ENCODE assay signal across 13 cellular contexts in the genomic region with DNA sequence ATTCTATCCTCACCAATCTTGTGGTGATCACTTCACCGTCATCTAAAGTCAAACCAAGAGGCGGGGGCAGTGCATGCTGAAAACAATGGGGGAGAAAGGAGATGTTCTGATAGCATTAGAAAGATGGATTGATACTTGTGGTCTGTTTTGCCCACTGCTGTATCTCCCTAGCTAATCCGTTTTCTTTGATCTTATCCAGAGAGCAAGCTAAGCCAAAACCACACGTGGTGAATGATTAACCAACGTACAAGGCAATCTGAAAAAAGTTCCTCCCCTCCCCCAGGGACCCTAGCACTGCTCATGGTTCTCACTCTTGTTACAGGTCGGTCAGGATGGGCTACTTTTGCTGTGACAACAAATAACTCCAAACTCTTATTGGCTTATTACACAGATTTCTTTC. TPM values are rescaled to one million over a fixed set of nuclear protein-coding genes. Genes with fewer than 3 reads are reported as not detected.
DNase-seq lines count a peak whose midpoint lies in the region; ATAC-seq and TF ChIP-seq lines count a peak whose summit lies in the region.
"Had no signal": no experiment of that assay in that cellular context is flagged by ENCODE, and none has a peak within 500 bp of the region (broad histone marks: within the 10 kb centered on the region; RNA-seq: fewer than 3 reads in every experiment).

No MANE protein-coding gene starts in this region.

- peak; percentile 72 for DNase-seq in COLO668 (lab: John Stamatoyannopoulos, UW; ENCODE audit: unreplicated experiment)
- DNase-seq in GM12865 (ENCODE audit: low read depth), result peak; percentile 5
- DNase-seq in WERI-Rb-1, result peak; percentile 38
- DNase-seq in naive thymus-derived CD4-positive, alpha-beta T cell, result no peak
- no peak for DNase-seq in A172 (ENCODE audit: low spot score)
- no peak for DNase-seq in Peyer's patch
- no peak for DNase-seq in activated T-helper 1 cell treated with anti-CD3 and anti-CD28 coated beads, Interleukin-12 subunit alpha, Interleukin-12 subunit beta, Interleukin-2, Interleukin-4 antibody, amounts not matched to agents 30 ng/mL and 10 ng/mL and 1 ng/mL, durations not matched to agents 14 hours and 24 hours and 36 hours (ENCODE audit: low spot score)
- DNase-seq: activated naive CD4-positive, alpha-beta T cell treated with anti-CD3 and anti-CD28 coated beads, Interleukin-2, amount 10 ng/mL, durations not matched to agents 7 days and 5 days; NCI-H1092; posterior cingulate gyrus; SHP77; testis had no signal

- H3K4me3 Mint-ChIP-seq in naive thymus-derived CD4-positive, alpha-beta T cell, result no peak overlapping the region
- H3K4me3 Mint-ChIP-seq in activated T-helper 1 cell treated with anti-CD3 and anti-CD28 coated beads, Interleukin-12 subunit alpha, Interleukin-12 subunit beta, Interleukin-2, Interleukin-4 antibody, amounts not matched to agents 30 ng/mL and 10 ng/mL and 1 ng/mL, durations not matched to agents 14 hours and 24 hours and 36 hours, result no peak overlapping the region
- H3K4me3 Mint-ChIP-seq: activated naive CD4-positive, alpha-beta T cell treated with anti-CD3 and anti-CD28 coated beads, Interleukin-2, amount 10 ng/mL, durations not matched to agents 7 days and 5 days had no signal

- no peaks in the 10 kb centered on the region for H3K27me3 ChIP-seq in WERI-Rb-1 (ENCODE audit: insufficient read depth, low read depth, severe bottlenecking)
- H3K27me3 ChIP-seq in naive thymus-derived CD4-positive, alpha-beta T cell (ENCODE audit: control insufficient read depth in 2 of 2, insufficient read depth in 2 of 2, low read length in 2 of 2), result no peaks in the 10 kb centered on the region
- H3K27me3 ChIP-seq in Peyer's patch, result no peaks in the 10 kb centered on the region
- H3K27me3 ChIP-seq: testis had no signal

- H3K36me3 Mint-ChIP-seq in naive thymus-derived CD4-positive, alpha-beta T cell, result no peaks in the 10 kb centered on the region
- H3K36me3 Mint-ChIP-seq in activated T-helper 1 cell treated with anti-CD3 and anti-CD28 coated beads, Interleukin-12 subunit alpha, Interleukin-12 subunit beta, Interleukin-2, Interleukin-4 antibody, amounts not matched to agents 30 ng/mL and 10 ng/mL and 1 ng/mL, durations not matched to agents 14 hours and 24 hours and 36 hours (ENCODE audit: low read depth), result no peaks in the 10 kb centered on the region
- H3K36me3 Mint-ChIP-seq: activated naive CD4-positive, alpha-beta T cell treated with anti-CD3 and anti-CD28 coated beads, Interleukin-2, amount 10 ng/mL, durations not matched to agents 7 days and 5 days had no signal

- H3K27ac ChIP-seq in WERI-Rb-1 (peak overlapping the region; percentile 9; the same call in 1 of the 2 replicates), Peyer's patch (no peak overlapping the region)
- no peak overlapping the region for H3K27ac ChIP-seq in naive thymus-derived CD4-positive, alpha-beta T cell (ENCODE audit: low read depth, low read length)
- H3K27ac ChIP-seq: testis had no signal

- no peak overlapping the region for H3K27ac Mint-ChIP-seq in naive thymus-derived CD4-positive, alpha-beta T cell
- H3K27ac Mint-ChIP-seq in activated T-helper 1 cell treated with anti-CD3 and anti-CD28 coated beads, Interleukin-12 subunit alpha, Interleukin-12 subunit beta, Interleukin-2, Interleukin-4 antibody, amounts not matched to agents 30 ng/mL and 10 ng/mL and 1 ng/mL, durations not matched to agents 14 hours and 24 hours and 36 hours, result no peak overlapping the region
- H3K27ac Mint-ChIP-seq: activated naive CD4-positive, alpha-beta T cell treated with anti-CD3 and anti-CD28 coated beads, Interleukin-2, amount 10 ng/mL, durations not matched to agents 7 days and 5 days had no signal

- CTCF ChIA-PET in naive thymus-derived CD4-positive, alpha-beta T cell (lab: Charles Lee), result no interaction called here

- intact Hi-C loops in naive thymus-derived CD4-positive, alpha-beta T cell (cut with micrococcal nuclease), result no loop called here
- intact Hi-C loops in activated T-helper 1 cell treated with anti-CD3 and anti-CD28 coated beads, Interleukin-12 subunit alpha, Interleukin-12 subunit beta, Interleukin-2, Interleukin-4 antibody, amounts not matched to agents 30 ng/mL and 10 ng/mL and 1 ng/mL, durations not matched to agents 14 hours and 24 hours and 36 hours (cut with micrococcal nuclease), result loop anchor here (10.0 kb wide), 1 partner anchor 302 kb away; no protein-coding TSS in a partner anchor

- TF ChIP-seq CTCF in GM12865 (IDR thresholded peaks at IDR 0.05; ENCODE audit: insufficient read depth, low read depth, low read length, missing control alignments), result no peak
- no peak for TF ChIP-seq CTCF in WERI-Rb-1 (IDR thresholded peaks at IDR 0.05; ENCODE audit: low read depth, low read length)
- TF ChIP-seq CTCF in Peyer's patch (IDR thresholded peaks at IDR 0.05), result no peak

- no peak overlapping the region for H3K4me3 ChIP-seq in GM12865 (ENCODE audit: low read depth, low read length)
- H3K4me3 ChIP-seq in WERI-Rb-1 (ENCODE audit: low read depth, low read length), result no peak overlapping the region
- no peak overlapping the region for H3K4me3 ChIP-seq in naive thymus-derived CD4-positive, alpha-beta T cell (ENCODE audit: low read length)
- H3K4me3 ChIP-seq in Peyer's patch, result no peak overlapping the region
- H3K4me3 ChIP-seq: testis had no signal

- no peak for TF ChIP-seq POLR2A in Peyer's patch (IDR thresholded peaks at IDR 0.05)

- peaks cover 0 to 3% (median 1%) of the 10 kb centered on the region in 11 donors for H3K9me3 Mint-ChIP-seq in naive thymus-derived CD4-positive, alpha-beta T cell
- H3K9me3 Mint-ChIP-seq in activated T-helper 1 cell treated with anti-CD3 and anti-CD28 coated beads, Interleukin-12 subunit alpha, Interleukin-12 subunit beta, Interleukin-2, Interleukin-4 antibody, amounts not matched to agents 30 ng/mL and 10 ng/mL and 1 ng/mL, durations not matched to agents 14 hours and 24 hours and 36 hours, result peaks cover 2% of the 10 kb centered on the region
- H3K9me3 Mint-ChIP-seq: activated naive CD4-positive, alpha-beta T cell treated with anti-CD3 and anti-CD28 coated beads, Interleukin-2, amount 10 ng/mL, durations not matched to agents 7 days and 5 days had no signal

- POLR2A ChIA-PET in naive thymus-derived CD4-positive, alpha-beta T cell (lab: Charles Lee), result no interaction called here

- H3K27me3 Mint-ChIP-seq in naive thymus-derived CD4-positive, alpha-beta T cell, result peaks cover under 1 to 22% (median 15%) of the 10 kb centered on the region in 5 donors
- H3K27me3 Mint-ChIP-seq in activated T-helper 1 cell treated with anti-CD3 and anti-CD28 coated beads, Interleukin-12 subunit alpha, Interleukin-12 subunit beta, Interleukin-2, Interleukin-4 antibody, amounts not matched to agents 30 ng/mL and 10 ng/mL and 1 ng/mL, durations not matched to agents 14 hours and 24 hours and 36 hours (ENCODE audit: insufficient read depth), result peaks cover 7% of the 10 kb centered on the region

- H3K9me3 ChIP-seq in WERI-Rb-1 (ENCODE audit: severe bottlenecking) (no peaks in the 10 kb centered on the region), Peyer's patch (no peaks in the 10 kb centered on the region)
- no peaks in the 10 kb centered on the region for H3K9me3 ChIP-seq in naive thymus-derived CD4-positive, alpha-beta T cell (ENCODE audit: control insufficient read depth in 2 of 3, low read length in 3 of 3)
- H3K9me3 ChIP-seq: testis had no signal

- peaks cover 0 to 13% (median 0%) of the 10 kb centered on the region in 7 donors for H3K4me1 Mint-ChIP-seq in naive thymus-derived CD4-positive, alpha-beta T cell
- peaks cover 12% of the 10 kb centered on the region for H3K4me1 Mint-ChIP-seq in activated T-helper 1 cell treated with anti-CD3 and anti-CD28 coated beads, Interleukin-12 subunit alpha, Interleukin-12 subunit beta, Interleukin-2, Interleukin-4 antibody, amounts not matched to agents 30 ng/mL and 10 ng/mL and 1 ng/mL, durations not matched to agents 14 hours and 24 hours and 36 hours (ENCODE audit: low read depth)

- no peaks in the 10 kb centered on the region for H3K4me1 ChIP-seq in naive thymus-derived CD4-positive, alpha-beta T cell (ENCODE audit: control insufficient read depth in 2 of 2, insufficient read depth in 2 of 2, low read length in 2 of 2)
- H3K4me1 ChIP-seq in Peyer's patch, result no peaks in the 10 kb centered on the region
- H3K4me1 ChIP-seq: testis had no signal

- H3K36me3 ChIP-seq in WERI-Rb-1, result no peaks in the 10 kb centered on the region
- no peaks in the 10 kb centered on the region for H3K36me3 ChIP-seq in naive thymus-derived CD4-positive, alpha-beta T cell (ENCODE audit: control insufficient read depth in 2 of 3, insufficient read depth in 3 of 3, low read length in 3 of 3)
- no peaks in the 10 kb centered on the region for H3K36me3 ChIP-seq in Peyer's patch

- peak; percentile 40 for ATAC-seq in naive thymus-derived CD4-positive, alpha-beta T cell

RNA-seq across cellular contexts. Expression of a gene that starts 11.8 kb away (rescaled TPM):
- not detected for total RNA-seq in naive thymus-derived CD4-positive, alpha-beta T cell
- not detected for polyA plus RNA-seq in naive thymus-derived CD4-positive, alpha-beta T cell
- not detected in 2 replicates for total RNA-seq in A172 (2014; rRNA removed; shearing (Covaris generic))
- total RNA-seq in Peyer's patch, result not detected
- not detected in 2 replicates for total RNA-seq in activated T-helper 1 cell treated with anti-CD3 and anti-CD28 coated beads, Interleukin-12 subunit alpha, Interleukin-12 subunit beta, Interleukin-2, Interleukin-4 antibody, amounts not matched to agents 30 ng/mL and 10 ng/mL and 1 ng/mL, durations not matched to agents 14 hours and 24 hours and 36 hours
- total RNA-seq: chondrocyte had no signal

Comparison
In these comparisons a context has a peak if more than half of its experiments do, and no peak if none do; other contexts are left out.
1. DNase-seq: peak in COLO668 (single experiment), GM12865 (single experiment) and WERI-Rb-1 (single experiment); none in naive thymus-derived CD4-positive, alpha-beta T cell (0 of 9), A172 (single experiment), Peyer's patch (0 of 3) and activated T-helper 1 cell treated with anti-CD3 and anti-CD28 coated beads, Interleukin-12 subunit alpha, Interleukin-12 subunit beta, Interleukin-2, Interleukin-4 antibody, amounts not matched to agents 30 ng/mL and 10 ng/mL and 1 ng/mL, durations not matched to agents 14 hours and 24 hours and 36 hours (single experiment).